ENCODE assay signal across 1 cellular context in the genomic region with DNA sequence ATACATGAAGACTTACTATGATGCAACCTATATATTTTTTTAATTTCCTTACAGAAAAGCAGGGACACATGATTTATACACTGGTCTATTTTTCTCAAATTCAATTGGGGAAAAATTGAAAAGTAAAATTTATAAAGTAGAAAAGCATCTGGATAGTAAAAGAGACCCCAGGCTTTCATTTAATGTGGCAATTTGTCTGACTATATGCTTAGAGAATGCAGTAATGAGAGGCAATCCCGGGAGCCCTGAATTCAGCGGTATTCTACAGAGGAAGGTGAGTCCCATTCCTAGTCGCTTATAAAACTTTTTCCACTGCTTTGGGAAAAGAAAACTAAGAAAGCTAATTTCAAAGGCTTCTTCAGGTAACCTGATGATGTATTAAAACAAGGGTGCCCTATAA.
TF ChIP-seq lines count a peak whose summit lies in the region.

No MANE protein-coding gene starts in this region.

TF ChIP-seq in IMR-90, 13 proteins besides CTCF, POLR2A, EP300 and RAD21:
- TF ChIP-seq FOS (IDR thresholded peaks at IDR 0.05; ENCODE audit: low read depth, low read length) (no peak), RCOR1 (IDR thresholded peaks at IDR 0.05; ENCODE audit: insufficient replicate concordance, low read length) (no peak), CHD1 (IDR thresholded peaks at IDR 0.05; ENCODE audit: low read depth, low read length) (no peak), MAZ (IDR thresholded peaks at IDR 0.05; ENCODE audit: borderline replicate concordance, low read depth, low read length) (no peak), RFX5 (IDR thresholded peaks at IDR 0.05; ENCODE audit: low read depth, low read length) (no peak), CEBPB (IDR thresholded peaks at IDR 0.05; ENCODE audit: low read depth, low read length) (no peak), BHLHE40 (IDR thresholded peaks at IDR 0.05; ENCODE audit: low read depth, low read length) (no peak), NFE2L2 (IDR thresholded peaks at IDR 0.05; ENCODE audit: low read depth, low read length) (no peak), MXI1 (IDR thresholded peaks at IDR 0.05; ENCODE audit: borderline replicate concordance, low read depth, low read length) (no peak), SMC3 (IDR thresholded peaks at IDR 0.05; ENCODE audit: low read depth, low read length) (no peak), MAFK (IDR thresholded peaks at IDR 0.05; ENCODE audit: low read depth, low read length) (no peak)
- TF ChIP-seq, protein P1, sequence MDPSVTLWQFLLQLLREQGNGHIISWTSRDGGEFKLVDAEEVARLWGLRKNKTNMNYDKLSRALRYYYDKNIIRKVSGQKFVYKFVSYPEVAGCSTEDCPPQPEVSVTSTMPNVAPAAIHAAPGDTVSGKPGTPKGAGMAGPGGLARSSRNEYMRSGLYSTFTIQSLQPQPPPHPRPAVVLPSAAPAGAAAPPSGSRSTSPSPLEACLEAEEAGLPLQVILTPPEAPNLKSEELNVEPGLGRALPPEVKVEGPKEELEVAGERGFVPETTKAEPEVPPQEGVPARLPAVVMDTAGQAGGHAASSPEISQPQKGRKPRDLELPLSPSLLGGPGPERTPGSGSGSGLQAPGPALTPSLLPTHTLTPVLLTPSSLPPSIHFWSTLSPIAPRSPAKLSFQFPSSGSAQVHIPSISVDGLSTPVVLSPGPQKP (IDR thresholded peaks at IDR 0.05; ENCODE audit: borderline replicate concordance, low read depth, low read length): no peak
- TF ChIP-seq, protein P2, sequence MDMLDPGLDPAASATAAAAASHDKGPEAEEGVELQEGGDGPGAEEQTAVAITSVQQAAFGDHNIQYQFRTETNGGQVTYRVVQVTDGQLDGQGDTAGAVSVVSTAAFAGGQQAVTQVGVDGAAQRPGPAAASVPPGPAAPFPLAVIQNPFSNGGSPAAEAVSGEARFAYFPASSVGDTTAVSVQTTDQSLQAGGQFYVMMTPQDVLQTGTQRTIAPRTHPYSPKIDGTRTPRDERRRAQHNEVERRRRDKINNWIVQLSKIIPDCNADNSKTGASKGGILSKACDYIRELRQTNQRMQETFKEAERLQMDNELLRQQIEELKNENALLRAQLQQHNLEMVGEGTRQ (IDR thresholded peaks at IDR 0.05; ENCODE audit: low read depth, low read length): no peak
